Comparison of ENCODE assay signal across 13 cellular contexts in genomic region chr2:136107238-136108033, GRCh38. TPM values are rescaled to one million over a fixed set of nuclear protein-coding genes. Genes with fewer than 3 reads are reported as not detected.
DNase-seq lines count a peak whose midpoint lies in the region; ATAC-seq and TF ChIP-seq lines count a peak whose summit lies in the region.
"Had no signal": no experiment of that assay in that cellular context is flagged by ENCODE, and none has a peak within 500 bp of the region (broad histone marks: within the 10 kb centered on the region; RNA-seq: fewer than 3 reads in every experiment).

No MANE protein-coding gene starts in this region.

- H3K79me2 ChIP-seq in GM23248 (ENCODE audit: insufficient read depth), result no peaks in the 10 kb centered on the region

- H3K9me3 ChIP-seq in neutrophil (no peaks in the 10 kb centered on the region), GM23248 (ENCODE audit: low read depth) (no peaks in the 10 kb centered on the region), A673 (ENCODE audit: low read depth, low read length, poor library complexity, severe bottlenecking) (no peaks in the 10 kb centered on the region)
- H3K9me3 ChIP-seq: pancreas had no signal

- BruUV-seq in A673 (replicated peaks; lab: Mats Ljungman, UMichigan), result no TSS peak

- no peak overlapping the region for H3K9ac ChIP-seq in GM23248

- no peak overlapping the region for H3K4me2 ChIP-seq in GM23248 (ENCODE audit: unreplicated experiment)

- in situ Hi-C loops in GM23248 (cut with MboI), result no loop called here

- no peak overlapping the region for H2AFZ ChIP-seq in GM23248

- H4K20me1 ChIP-seq in GM23248 (ENCODE audit: insufficient read depth), result no peaks in the 10 kb centered on the region

- H3K36me3 ChIP-seq in neutrophil (no peaks in the 10 kb centered on the region), GM23248 (ENCODE audit: low read depth) (no peaks in the 10 kb centered on the region), A673 (ENCODE audit: insufficient read depth, low read length, poor library complexity, severe bottlenecking) (no peaks in the 10 kb centered on the region)
- H3K36me3 ChIP-seq: pancreas had no signal

- CTCF ChIA-PET in A673 (lab: Charles Lee), result interaction anchor here (0.6 kb wide), 1 partner anchor 794 kb away, joined by 6 read pairs; no protein-coding TSS in a partner anchor

- H3K27ac ChIP-seq in neutrophil (peak overlapping the region; percentile 2), GM23248 (no peak overlapping the region), A673 (ENCODE audit: low read depth, low read length, poor library complexity, severe bottlenecking) (no peak overlapping the region)
- H3K27ac ChIP-seq: pancreas had no signal

- TF ChIP-seq CTCF in neutrophil (IDR thresholded peaks at IDR 0.05) (no peak), A673 (conservative IDR thresholded peaks at IDR 0.05; ENCODE audit: low read depth, low read length) (no peak)

- peak; percentile 76 for ATAC-seq in GM21723 (IDR thresholded peaks at IDR 0.05; ENCODE audit: unreplicated experiment)
- ATAC-seq in HG03354 (IDR thresholded peaks at IDR 0.05; ENCODE audit: poor library complexity, severe bottlenecking, unreplicated experiment), result peak; percentile 83
- ATAC-seq: pancreas, Right ventricle myocardium inferior had no signal

- WGBS in GM23248 (ENCODE audit: low coverage in 1 of 2, low lambda C conversion rate in 2 of 2, missing lambda C conversion rate in 2 of 2), 2 experiments, result 39% methylated on average over 4 of the region's 4 CpGs

- DNase-seq in NCI-H345 (lab: John Stamatoyannopoulos, UW), result peak; percentile 38
- no peak for DNase-seq in NCI-H345 treated with DMSO at 0.1 percent for 48 hours (lab: John Stamatoyannopoulos, UW; ENCODE audit: unreplicated experiment)
- no peak for DNase-seq in GM23248
- no peak for DNase-seq in NCI-H510A treated with DMSO at 0.1 percent for 48 hours (lab: John Stamatoyannopoulos, UW)
- no peak for DNase-seq in A673 (ENCODE audit: low spot score)
- DNase-seq: DMS153; NCI-H446 treated with DMSO at 0.1 percent for 48 hours; pancreas; stimulated activated CD8-positive, alpha-beta memory T cell treated with anti-CD3 and anti-CD28 coated beads, Interleukin-4, amount 100 ng/mL, for 48 hours had no signal

- H3K4me3 ChIP-seq in neutrophil (ENCODE audit: low read depth in 1 of 2, low read length in 1 of 2) (no peak overlapping the region), GM23248 (no peak overlapping the region), A673 (ENCODE audit: low read depth, low read length, poor library complexity, severe bottlenecking) (no peak overlapping the region)
- H3K4me3 ChIP-seq: pancreas had no signal

- POLR2A ChIA-PET in A673 (lab: Charles Lee; ENCODE audit: low non-redundant PET), result no interaction called here

- H3K4me1 ChIP-seq in neutrophil (ENCODE audit: control insufficient read depth in 1 of 2, insufficient read depth in 1 of 2, low read depth in 1 of 2, low read length in 1 of 2) (peaks cover 44 to 51% of the 10 kb centered on the region in 2 experiments), GM23248 (ENCODE audit: insufficient read depth) (no peaks in the 10 kb centered on the region), A673 (ENCODE audit: insufficient read depth, low read length, poor library complexity, severe bottlenecking) (no peaks in the 10 kb centered on the region)
- H3K4me1 ChIP-seq: pancreas had no signal

- no peaks in the 10 kb centered on the region for H3F3A ChIP-seq in GM23248 (ENCODE audit: insufficient read depth)

- no peaks in the 10 kb centered on the region for H3K9me2 ChIP-seq in GM23248 (ENCODE audit: insufficient read depth)

- H3K27me3 ChIP-seq in neutrophil (no peaks in the 10 kb centered on the region), GM23248 (replicated peaks; ENCODE audit: insufficient read depth) (peaks cover 35% of the 10 kb centered on the region; the same call in 1 of the 2 replicates), A673 (replicated peaks; ENCODE audit: insufficient read depth, low read depth, low read length, poor library complexity) (peaks cover 66% of the 10 kb centered on the region)
- H3K27me3 ChIP-seq: pancreas had no signal

- intact Hi-C loops in A673 (cut with micrococcal nuclease; ENCODE audit: unreplicated experiment), result no loop called here

RNA-seq across cellular contexts. Expression of gene CXCR4, which starts 10.5 kb away (rescaled TPM):
- not detected in 2 replicates for total RNA-seq in GM23248 (2014; rRNA removed; shearing (Covaris generic))
- polyA plus RNA-seq in GM23248 (2016; fragmentation: Nextera tagmentation; extraction: Ambion mirVana), result 0.15 and 0.16 TPM in 2 replicates
- 1.5 and 3.6 TPM in 2 replicates for total RNA-seq in A673 (2021)
